1 cellular context compared by ENCODE assay signal in genomic region chr4:133559987-133560386, GRCh38.
TF ChIP-seq lines count a peak whose summit lies in the region.

No MANE protein-coding gene starts in this region.

TF ChIP-seq in WTC11, 78 proteins besides CTCF, POLR2A, EP300 and RAD21 (continued from another document):
- TF ChIP-seq ZNF281 (CRISPR knock-in tag; IDR thresholded peaks at IDR 0.05) (no peak), ZNF416 (CRISPR knock-in tag; IDR thresholded peaks at IDR 0.05) (no peak), PREB (CRISPR knock-in tag; IDR thresholded peaks at IDR 0.05; ENCODE audit: borderline replicate concordance) (no peak), ZNF423 (CRISPR knock-in tag; IDR thresholded peaks at IDR 0.05) (no peak), ATF3 (CRISPR knock-in tag; conservative IDR thresholded peaks at IDR 0.05) (no peak), USF2 (CRISPR knock-in tag; IDR thresholded peaks at IDR 0.05) (no peak), SP1 (CRISPR knock-in tag; conservative IDR thresholded peaks at IDR 0.05) (no peak), ZNF317 (CRISPR knock-in tag; IDR thresholded peaks at IDR 0.05; ENCODE audit: borderline replicate concordance, low read depth) (no peak), SOX15 (CRISPR knock-in tag; IDR thresholded peaks at IDR 0.05) (no peak), ETV6 (CRISPR knock-in tag; IDR thresholded peaks at IDR 0.05) (no peak), MXD4 (CRISPR knock-in tag; IDR thresholded peaks at IDR 0.05; ENCODE audit: borderline replicate concordance) (no peak), ZNF232 (CRISPR knock-in tag; IDR thresholded peaks at IDR 0.05) (no peak), FOXJ3 (CRISPR knock-in tag; IDR thresholded peaks at IDR 0.05; ENCODE audit: borderline replicate concordance) (no peak), JAZF1 (CRISPR knock-in tag; IDR thresholded peaks at IDR 0.05) (no peak)
